Comparison of ENCODE assay signal across 28 cellular contexts in the genomic region with DNA sequence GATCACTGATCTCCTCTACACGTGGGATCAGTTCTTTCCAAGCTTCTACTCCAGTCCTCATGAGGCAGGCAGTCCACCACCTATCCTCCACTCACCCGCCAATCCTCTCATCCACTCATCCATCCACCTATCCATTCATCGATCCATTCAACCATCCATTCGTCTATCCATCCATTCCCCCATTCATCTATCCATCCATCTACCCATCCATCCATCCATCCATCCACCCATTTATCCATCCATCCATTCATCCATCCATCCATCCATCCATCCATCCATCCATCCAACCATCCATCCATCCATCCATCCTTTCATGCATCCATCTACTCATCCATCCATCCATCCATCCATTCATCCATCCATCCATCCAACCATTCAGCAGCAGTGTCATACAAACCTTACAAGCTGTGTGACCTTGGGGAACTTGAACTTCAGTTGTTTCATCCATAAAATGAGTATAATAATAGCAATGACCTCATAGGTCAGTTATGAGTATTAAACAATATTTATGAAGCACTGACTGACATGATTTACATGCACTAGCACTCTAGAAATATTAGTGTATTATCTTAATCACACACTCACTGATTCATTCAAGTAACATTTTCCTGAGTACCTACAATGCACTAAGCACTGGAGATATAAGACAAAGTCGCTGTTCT.
"Had no signal": no experiment of that assay in that cellular context is flagged by ENCODE, and none has a peak within 500 bp of the region (broad histone marks: within the 10 kb centered on the region; RNA-seq: fewer than 3 reads in every experiment).

No MANE protein-coding gene starts in this region.

- ATAC-seq: activated T-cell treated with anti-CD3 and anti-CD28 coated beads, Interleukin-2, amount 50 U/mL, for 72 hours; esophagus mucosa; heart left ventricle; naive thymus-derived CD4-positive, alpha-beta T cell; stimulated activated naive B cell treated with anti-CD40 and anti-IgM and Interleukin-4, amounts not matched to agents 10 μg/mL and 1 μg/mL and 100 μg/mL, for 72 hours had no signal

- H3K27me3 Mint-ChIP-seq: central memory CD8-positive, alpha-beta T cell; dendritic cell treated with granulocyte-macrophage colony-stimulating factor and Interleukin-4, amounts not matched to agents 40 ng/mL and 50 ng/mL, for 4 days; stimulated activated naive B cell treated with anti-CD40 and anti-IgM and Interleukin-4, amounts not matched to agents 10 μg/mL and 1 μg/mL and 100 μg/mL, for 72 hours had no signal

- DNase-seq: activated CD4-positive, alpha-beta T cell treated with anti-CD3 and anti-CD28 coated beads for 4 hours; activated CD4-positive, alpha-beta T cell treated with anti-CD3 and anti-CD28 coated beads, Interleukin-2, amount 50 U/mL, for 4 hours; activated effector memory CD4-positive, alpha-beta T cell treated with Interleukin-2 at 50 U/mL for 16 hours; activated naive CD4-positive, alpha-beta T cell treated with Interleukin-2 at 50 U/mL for 16 hours; activated T-cell treated with anti-CD3 and anti-CD28 coated beads for 4 hours; activated T-cell treated with anti-CD3 and anti-CD28 coated beads, Interleukin-2, amount 50 U/mL, for 72 hours; anterior cingulate cortex; endodermal cell; foreskin fibroblast; heart left ventricle; hypothalamus; immature natural killer cell; midbrain; naive thymus-derived CD4-positive, alpha-beta T cell; ovary; retina; stimulated activated CD4-positive, alpha-beta T cell treated with anti-CD3 and anti-CD28 coated beads, Interleukin-1b, Interleukin-23, amount 100 ng/mL, for 48 hours; stimulated activated CD4-positive, alpha-beta T cell treated with anti-CD3 and anti-CD28 coated beads, Interleukin-4, amount 100 ng/mL, for 4 hours; stimulated activated CD8-positive, alpha-beta memory T cell treated with anti-CD3 and anti-CD28 coated beads, Interleukin-4, amount 100 ng/mL, for 48 hours; stimulated activated naive B cell treated with anti-CD40 and anti-IgM and Interleukin-4, amounts not matched to agents 10 μg/mL and 1 μg/mL and 100 μg/mL, for 72 hours; T-helper 9 cell had no signal

- H3K27ac ChIP-seq: heart left ventricle, ovary, prostate gland, tibial nerve, VCaP had no signal

- H3K4me3 ChIP-seq: heart left ventricle, ovary, prostate gland, smooth muscle cell, tibial nerve had no signal

- H3K27me3 ChIP-seq: ovary, tibial nerve had no signal

- H3K4me2 ChIP-seq: smooth muscle cell had no signal

- H3K9me3 ChIP-seq: heart left ventricle, ovary, prostate gland, tibial nerve had no signal

- H3K4me1 ChIP-seq: heart left ventricle, prostate gland had no signal

- H3K27ac Mint-ChIP-seq: activated T-cell treated with anti-CD3 and anti-CD28 coated beads, Interleukin-2, amount 50 U/mL, for 72 hours; dendritic cell treated with granulocyte-macrophage colony-stimulating factor and Interleukin-4, amounts not matched to agents 40 ng/mL and 50 ng/mL, for 4 days; endodermal cell; immature natural killer cell; naive thymus-derived CD4-positive, alpha-beta T cell; stimulated activated naive B cell treated with anti-CD40 and anti-IgM and Interleukin-4, amounts not matched to agents 10 μg/mL and 1 μg/mL and 100 μg/mL, for 72 hours had no signal

- H3K9me3 Mint-ChIP-seq: central memory CD8-positive, alpha-beta T cell; dendritic cell treated with granulocyte-macrophage colony-stimulating factor and Interleukin-4, amounts not matched to agents 40 ng/mL and 50 ng/mL, for 4 days; endodermal cell; immature natural killer cell had no signal

- H3K4me3 Mint-ChIP-seq: activated T-cell treated with anti-CD3 and anti-CD28 coated beads, Interleukin-2, amount 50 U/mL, for 72 hours; central memory CD8-positive, alpha-beta T cell; dendritic cell treated with granulocyte-macrophage colony-stimulating factor and Interleukin-4, amounts not matched to agents 40 ng/mL and 50 ng/mL, for 4 days; endodermal cell; immature natural killer cell; naive thymus-derived CD4-positive, alpha-beta T cell; stimulated activated naive B cell treated with anti-CD40 and anti-IgM and Interleukin-4, amounts not matched to agents 10 μg/mL and 1 μg/mL and 100 μg/mL, for 72 hours had no signal

- H3K4me1 Mint-ChIP-seq: central memory CD8-positive, alpha-beta T cell; immature natural killer cell; naive thymus-derived CD4-positive, alpha-beta T cell had no signal

- H3K36me3 ChIP-seq: ovary, prostate gland had no signal
